28 cellular contexts compared by ENCODE assay signal in genomic region chr2:203849010-203849409, GRCh38. TPM values are rescaled to one million over a fixed set of nuclear protein-coding genes. Genes with fewer than 3 reads are reported as not detected.
"Had no signal": no experiment of that assay in that cellular context is flagged by ENCODE, and none has a peak within 500 bp of the region (broad histone marks: within the 10 kb centered on the region; RNA-seq: fewer than 3 reads in every experiment).

No MANE protein-coding gene starts in this region.

- ATAC-seq: effector memory CD8-positive, alpha-beta T cell; gastrocnemius medialis; left lobe of liver; natural killer cell; psoas muscle; right cardiac atrium; stimulated activated memory B cell treated with anti-CD40 and anti-IgM and Interleukin-4, amounts not matched to agents 10 μg/mL and 1 μg/mL and 100 μg/mL, for 72 hours; upper lobe of right lung had no signal

- H3K36me3 Mint-ChIP-seq: memory B cell; natural killer cell; stimulated activated memory B cell treated with anti-CD40 and anti-IgM and Interleukin-4, amounts not matched to agents 10 μg/mL and 1 μg/mL and 100 μg/mL, for 72 hours had no signal

- H3K4me1 Mint-ChIP-seq: memory B cell had no signal

- DNase-seq: cortex of kidney; effector memory CD8-positive, alpha-beta T cell; erythroblast; esophagus squamous epithelium; gastrocnemius medialis; head of caudate nucleus; kidney; natural killer cell; occipital lobe; ovary; posterior cingulate gyrus; psoas muscle; right cardiac atrium; sigmoid colon; stimulated activated CD4-positive, alpha-beta T cell treated with anti-CD3 and anti-CD28 coated beads, Interleukin-2, amount 100 ng/mL, for 24 hours; stimulated activated CD4-positive, alpha-beta T cell treated with anti-CD3 and anti-CD28 coated beads, Interleukin-4, amount 100 ng/mL, for 24 hours; transverse colon; upper lobe of right lung; uterus had no signal

- H3K27me3 Mint-ChIP-seq: effector memory CD8-positive, alpha-beta T cell had no signal

- H3K4me3 ChIP-seq: esophagus squamous epithelium, gastrocnemius medialis, lung, ovary, psoas muscle, sigmoid colon, suprapubic skin, transverse colon, upper lobe of right lung, uterus had no signal

- H3K27ac Mint-ChIP-seq: effector memory CD8-positive, alpha-beta T cell; memory B cell; natural killer cell; stimulated activated memory B cell treated with anti-CD40 and anti-IgM and Interleukin-4, amounts not matched to agents 10 μg/mL and 1 μg/mL and 100 μg/mL, for 72 hours; stimulated activated naive CD8-positive, alpha-beta T cell treated with anti-CD3 and anti-CD28 coated beads, Interleukin-15, Interleukin-2, amounts not matched to agents 100 ng/mL and 50 ng/mL, for 24 hours had no signal

- H3K4me3 Mint-ChIP-seq: effector memory CD8-positive, alpha-beta T cell; memory B cell; natural killer cell; stimulated activated memory B cell treated with anti-CD40 and anti-IgM and Interleukin-4, amounts not matched to agents 10 μg/mL and 1 μg/mL and 100 μg/mL, for 72 hours; stimulated activated naive CD8-positive, alpha-beta T cell treated with anti-CD3 and anti-CD28 coated beads, Interleukin-15, Interleukin-2, amounts not matched to agents 100 ng/mL and 50 ng/mL, for 24 hours had no signal

- H3K9me3 Mint-ChIP-seq: memory B cell; natural killer cell; stimulated activated memory B cell treated with anti-CD40 and anti-IgM and Interleukin-4, amounts not matched to agents 10 μg/mL and 1 μg/mL and 100 μg/mL, for 72 hours; stimulated activated naive CD8-positive, alpha-beta T cell treated with anti-CD3 and anti-CD28 coated beads, Interleukin-15, Interleukin-2, amounts not matched to agents 100 ng/mL and 50 ng/mL, for 24 hours had no signal

RNA-seq across cellular contexts. Expression of gene CTLA4, which starts 18.6 kb away (rescaled TPM):
- total RNA-seq: gastrocnemius medialis, glomerular endothelial cell, occipital lobe, psoas muscle, renal cortical epithelial cell, right cardiac atrium, skeletal muscle tissue had no signal
